ENCODE assay signal across 11 cellular contexts in genomic region chr2:43070676-43071491, GRCh38.
DNase-seq lines count a peak whose midpoint lies in the region; ATAC-seq and TF ChIP-seq lines count a peak whose summit lies in the region.
"Had no signal": no experiment of that assay in that cellular context is flagged by ENCODE, and none has a peak within 500 bp of the region (broad histone marks: within the 10 kb centered on the region; RNA-seq: fewer than 3 reads in every experiment).

No MANE protein-coding gene starts in this region.

- DNase-seq in RWPE2 (ENCODE audit: low spot score) = no peak
- DNase-seq in cardiac septum (ENCODE audit: low spot score) = peak; percentile 71
- DNase-seq in nephron progenitor cell = peak; percentile 69
- peak in 1 of 2 donors; percentile 65 for DNase-seq in tibial artery
- DNase-seq in midbrain (lab: John Stamatoyannopoulos, UW) = no peak
- DNase-seq in A172 (ENCODE audit: low spot score) = no peak
- DNase-seq in NK-92 (lab: John Stamatoyannopoulos, UW; ENCODE audit: unreplicated experiment) = no peak
- DNase-seq: COR-L47, KG1, NCI-H2107 had no signal

- ATAC-seq in RWPE2 (ENCODE audit: low read depth) (no peak), GM21360 (IDR thresholded peaks at IDR 0.05; ENCODE audit: unreplicated experiment) (no peak)

- H3K4me3 ChIP-seq in RWPE2 (ENCODE audit: severe bottlenecking) (no peak overlapping the region), tibial artery (no peak overlapping the region)

- peak overlapping the region; percentile 54 for H3K4me3 Mint-ChIP-seq in nephron progenitor cell

- no peak for TF ChIP-seq CTCF in RWPE2 (IDR thresholded peaks at IDR 0.05; ENCODE audit: poor library complexity, severe bottlenecking)
- TF ChIP-seq CTCF in nephron progenitor cell (IDR thresholded peaks at IDR 0.05) = no peak
- no peak for TF ChIP-seq CTCF in tibial artery (IDR thresholded peaks at IDR 0.05)

- H3K4me1 ChIP-seq in RWPE2 (ENCODE audit: insufficient read depth, poor library complexity, severe bottlenecking) = peaks cover 47% of the 10 kb centered on the region
- peaks cover 0 to 61% (median 54%) of the 10 kb centered on the region in 4 donors for H3K4me1 ChIP-seq in tibial artery

- H3K9me3 ChIP-seq in RWPE2 (ENCODE audit: severe bottlenecking) (no peaks in the 10 kb centered on the region), tibial artery (no peaks in the 10 kb centered on the region)

- peaks cover 84% of the 10 kb centered on the region for H3K4me1 Mint-ChIP-seq in nephron progenitor cell

- H3K27me3 ChIP-seq in RWPE2 (ENCODE audit: insufficient read depth, poor library complexity, severe bottlenecking) (no peaks in the 10 kb centered on the region), tibial artery (no peaks in the 10 kb centered on the region)

- intact Hi-C loops in cardiac septum (cut with DNase I) = loop anchor here (5.0 kb wide), 2 partner anchors 39 to 109 kb away; no protein-coding TSS in a partner anchor
- intact Hi-C loops in tibial artery (cut with DNase I; ENCODE audit: low total_unique reads) = loop anchor here (10.0 kb wide), 2 partner anchors 84 to 154 kb away; partner anchors contain the start of gene ZFP36L2

- no peaks in the 10 kb centered on the region for H3K27me3 Mint-ChIP-seq in nephron progenitor cell (ENCODE audit: low read depth, poor library complexity)

- peak overlapping the region; percentile 99 for H3K27ac ChIP-seq in RWPE2 (ENCODE audit: poor library complexity, severe bottlenecking)
- peak overlapping the region; percentile 25 to 37 for H3K27ac ChIP-seq in tibial artery

- no peaks in the 10 kb centered on the region for H3K36me3 Mint-ChIP-seq in nephron progenitor cell (ENCODE audit: low read depth)

- H3K27ac Mint-ChIP-seq in nephron progenitor cell = peak overlapping the region; percentile 97

- no peaks in the 10 kb centered on the region for H3K36me3 ChIP-seq in RWPE2 (ENCODE audit: low read depth)
- H3K36me3 ChIP-seq in tibial artery = no peaks in the 10 kb centered on the region

- no peaks in the 10 kb centered on the region for H3K9me3 Mint-ChIP-seq in nephron progenitor cell

Comparison
In these comparisons a context has a peak if more than half of its experiments do, and no peak if none do; other contexts are left out.
1. DNase-seq: peak in cardiac septum (single experiment) and nephron progenitor cell (single experiment); none in RWPE2 (single experiment), midbrain (single experiment), A172 (single experiment) and NK-92 (single experiment).